Comparison of ENCODE assay signal across 9 cellular contexts in genomic region chr16:78770353-78771091, GRCh38.
DNase-seq lines count a peak whose midpoint lies in the region; ATAC-seq and TF ChIP-seq lines count a peak whose summit lies in the region.
"Had no signal": no experiment of that assay in that cellular context is flagged by ENCODE, and none has a peak within 500 bp of the region (broad histone marks: within the 10 kb centered on the region; RNA-seq: fewer than 3 reads in every experiment).

No MANE protein-coding gene starts in this region.

- ATAC-seq in GM21619 (IDR thresholded peaks at IDR 0.05; ENCODE audit: unreplicated experiment) (peak; percentile 70), lower lobe of right lung (peak; percentile 84 to 95)

- no peak overlapping the region for H3K4me3 Mint-ChIP-seq in Caco-2 (ENCODE audit: unreplicated experiment)

- peak; percentile 61 to 71 for DNase-seq in Caco-2
- peak; percentile 62 for DNase-seq in NCI-H1048 (lab: John Stamatoyannopoulos, UW)
- peak; percentile 64 to 77 for DNase-seq in activated CD4-positive, alpha-beta T cell treated with anti-CD3 and anti-CD28 coated beads for 24 hours (ENCODE audit: low read depth in 2 of 2)
- DNase-seq in cerebellar cortex (ENCODE audit: low spot score): peak; percentile 44
- DNase-seq in lower lobe of right lung: peak; percentile 81
- DNase-seq in stimulated activated CD8-positive, alpha-beta memory T cell treated with anti-CD3 and anti-CD28 coated beads, Interleukin-2, amount 100 ng/mL, for 1 hour (ENCODE audit: low read depth in 2 of 2): peak; percentile 48 to 65
- no peak for DNase-seq in cortex of kidney (lab: John Stamatoyannopoulos, UW)
- DNase-seq: IMR-90 had no signal

- H3K36me3 Mint-ChIP-seq in Caco-2 (ENCODE audit: insufficient read depth, unreplicated experiment): no peaks in the 10 kb centered on the region

- no peaks in the 10 kb centered on the region for H3K27me3 Mint-ChIP-seq in Caco-2 (ENCODE audit: insufficient read depth, unreplicated experiment)

- H3K27me3 ChIP-seq in Caco-2 (replicated peaks; ENCODE audit: control insufficient read depth, insufficient read depth, low read length) (no peaks in the 10 kb centered on the region), lower lobe of right lung (ENCODE audit: low read depth) (no peaks in the 10 kb centered on the region)

- H3K9me3 ChIP-seq in Caco-2 (no peaks in the 10 kb centered on the region), lower lobe of right lung (no peaks in the 10 kb centered on the region)

- TF ChIP-seq CTCF in Caco-2 (IDR thresholded peaks at IDR 0.05; ENCODE audit: insufficient read depth in 1 of 2, low read depth in 1 of 2, low read length in 1 of 2, severe bottlenecking in 1 of 2, unreplicated experiment in 1 of 2) (peak; percentile 59 to 69), lower lobe of right lung (IDR thresholded peaks at IDR 0.05) (peak; percentile 91)

- peaks cover 9% of the 10 kb centered on the region for H3K9me3 Mint-ChIP-seq in Caco-2 (ENCODE audit: unreplicated experiment)

- POLR2A ChIA-PET in Caco-2 (lab: Charles Lee): no interaction called here

- CTCF ChIA-PET in Caco-2 (lab: Charles Lee): interaction anchor here (0.6 to 0.7 kb wide), 3 partner anchors 44 to 511 kb away, joined by 3 to 5 read pairs (median 4); no protein-coding TSS in a partner anchor

- intact Hi-C loops in Caco-2 (cut with micrococcal nuclease; ENCODE audit: unreplicated experiment): loop anchor here (2.0 to 10.0 kb wide), 3 partner anchors 268 to 646 kb away; no protein-coding TSS in a partner anchor
- intact Hi-C loops in lower lobe of right lung (cut with DNase I): no loop called here

- H3K4me3 ChIP-seq in Caco-2 (ENCODE audit: low read depth, low read length) (no peak overlapping the region), lower lobe of right lung (no peak overlapping the region)

- H3K36me3 ChIP-seq in Caco-2 (ENCODE audit: control insufficient read depth, insufficient read depth, low read length) (no peaks in the 10 kb centered on the region), lower lobe of right lung (no peaks in the 10 kb centered on the region)

- no peaks in the 10 kb centered on the region for H3K4me1 Mint-ChIP-seq in Caco-2 (ENCODE audit: low read depth, unreplicated experiment)

- BruUV-seq in Caco-2 (replicated peaks; lab: Mats Ljungman, UMichigan): no TSS peak

- H3K27ac Mint-ChIP-seq in Caco-2 (ENCODE audit: unreplicated experiment): no peak overlapping the region

- H3K4me1 ChIP-seq in Caco-2: no peaks in the 10 kb centered on the region
- peaks cover 9% of the 10 kb centered on the region for H3K4me1 ChIP-seq in lower lobe of right lung

- H3K27ac ChIP-seq in lower lobe of right lung: no peak overlapping the region
